Comparison of ENCODE assay signal across 13 cellular contexts in genomic region chrX:154351183-154352011, GRCh38. TPM values are rescaled to one million over a fixed set of nuclear protein-coding genes. Genes with fewer than 3 reads are reported as not detected.
DNase-seq lines count a peak whose midpoint lies in the region; ATAC-seq and TF ChIP-seq lines count a peak whose summit lies in the region.
"Had no signal": no experiment of that assay in that cellular context is flagged by ENCODE, and none has a peak within 500 bp of the region (broad histone marks: within the 10 kb centered on the region; RNA-seq: fewer than 3 reads in every experiment).

No MANE protein-coding gene starts in this region.

- no peak overlapping the region for H3K27ac ChIP-seq in right cardiac atrium (ENCODE audit: low read length)
- peak overlapping the region; percentile 40 to 99 (median 64) for H3K27ac ChIP-seq in transverse colon
- H3K27ac ChIP-seq in neuronal stem cell (replicated peaks; ENCODE audit: low read length) = no peak overlapping the region
- H3K27ac ChIP-seq: dorsolateral prefrontal cortex had no signal

- H4K91ac ChIP-seq in neuronal stem cell (ENCODE audit: low read depth, low read length, poor library complexity) = no peak overlapping the region

- DNase-seq in left cardiac atrium (peak; percentile 21), Right ventricle myocardium inferior (ENCODE audit: missing footprints) (no peak), right cardiac atrium (peak in 2 of 3 donors; percentile 37 to 42), transverse colon (peak; percentile 71), occipital lobe (lab: John Stamatoyannopoulos, UW) (no peak), neuronal stem cell (ENCODE audit: low spot score) (no peak), progenitor cell of endocrine pancreas (ENCODE audit: low spot score, unreplicated experiment) (no peak)
- peak; percentile 44 for DNase-seq in activated CD8-positive, alpha-beta memory T cell treated with anti-CD3 and anti-CD28 coated beads, Interleukin-2, amount 50 U/mL, for 4 hours
- DNase-seq: dorsolateral prefrontal cortex, NCI-H146 had no signal

- intact Hi-C loops in left cardiac atrium (cut with DNase I) = no loop called here
- intact Hi-C loops in Right ventricle myocardium inferior (cut with DNase I) = no loop called here
- intact Hi-C loops in right cardiac atrium (cut with DNase I) = no loop called here
- intact Hi-C loops in transverse colon (cut with DNase I; ENCODE audit: low total_unique reads) = loop anchor here (5.0 kb wide), 1 partner anchor 46 kb away; the partner anchor contains the start of gene RPL10

- no peak overlapping the region for H3K4me2 ChIP-seq in neuronal stem cell (ENCODE audit: insufficient read depth, low read length, poor library complexity, severe bottlenecking)

- no peak overlapping the region for H3K14ac ChIP-seq in neuronal stem cell (ENCODE audit: low read length)

- H3K4me1 Mint-ChIP-seq in progenitor cell of endocrine pancreas (ENCODE audit: low read depth) = no peaks in the 10 kb centered on the region

- H3K36me3 ChIP-seq in transverse colon = peaks cover 0 to 5% (median 0%) of the 10 kb centered on the region in 4 donors
- peaks cover 63 to 82% of the 10 kb centered on the region in 2 donors for H3K36me3 ChIP-seq in neuronal stem cell (replicated peaks in 1 of 2; ENCODE audit: control insufficient read depth in 2 of 2, insufficient read depth in 2 of 2, low read length in 2 of 2)

- H2AK5ac ChIP-seq in neuronal stem cell (ENCODE audit: low read depth, low read length) = no peak overlapping the region

- no peak for TF ChIP-seq EP300 in transverse colon (IDR thresholded peaks at IDR 0.05; ENCODE audit: low read depth)

- peaks cover 4% of the 10 kb centered on the region for H3K79me1 ChIP-seq in neuronal stem cell (ENCODE audit: low read depth, low read length)

- H3K9ac ChIP-seq in neuronal stem cell (ENCODE audit: low read depth, low read length, poor library complexity) = no peak overlapping the region

- no peak overlapping the region for H3K23ac ChIP-seq in neuronal stem cell (ENCODE audit: low read depth, low read length, poor library complexity)

- H2BK120ac ChIP-seq in neuronal stem cell (ENCODE audit: low read depth, low read length) = no peak overlapping the region

- peaks cover 6% of the 10 kb centered on the region for H3K36me3 Mint-ChIP-seq in progenitor cell of endocrine pancreas (ENCODE audit: insufficient read depth)

- no peaks in the 10 kb centered on the region for H3K27me3 Mint-ChIP-seq in progenitor cell of endocrine pancreas

- no peak overlapping the region for H3K27ac Mint-ChIP-seq in progenitor cell of endocrine pancreas

- ATAC-seq in left cardiac atrium (no peak), Right ventricle myocardium inferior (no peak), right cardiac atrium (no peak)

- no peak for TF ChIP-seq CTCF in transverse colon (IDR thresholded peaks at IDR 0.05)
- TF ChIP-seq CTCF in progenitor cell of endocrine pancreas (IDR thresholded peaks at IDR 0.05; ENCODE audit: unreplicated experiment) = no peak

- H3K9me3 ChIP-seq in right cardiac atrium (ENCODE audit: control insufficient read depth, low read length) (no peaks in the 10 kb centered on the region), transverse colon (no peaks in the 10 kb centered on the region), neuronal stem cell (replicated peaks in 1 of 2; ENCODE audit: control insufficient read depth in 2 of 2, insufficient read depth in 1 of 2, low read depth in 1 of 2, low read length in 2 of 2) (no peaks in the 10 kb centered on the region)

- H3K27me3 ChIP-seq in right cardiac atrium (ENCODE audit: control insufficient read depth, insufficient read depth) = no peaks in the 10 kb centered on the region
- H3K27me3 ChIP-seq in transverse colon = no peaks in the 10 kb centered on the region
- peaks cover 0 to 2% (median 0%) of the 10 kb centered on the region in 3 experiments for H3K27me3 ChIP-seq in neuronal stem cell (ENCODE audit: control insufficient read depth in 3 of 3, insufficient read depth in 3 of 3, low read depth in 1 of 3, low read length in 3 of 3)

- H3K4me3 Mint-ChIP-seq in progenitor cell of endocrine pancreas (ENCODE audit: low read depth) = no peak overlapping the region

- H2BK5ac ChIP-seq in neuronal stem cell (ENCODE audit: low read length) = no peak overlapping the region

- no peak for TF ChIP-seq POLR2A in transverse colon (IDR thresholded peaks at IDR 0.05)

- 70% methylated on average over 29 of the region's 30 CpGs for WGBS in right cardiac atrium
- WGBS in transverse colon (ENCODE audit: low coverage in 1 of 2), 2 donors = 67% methylated on average over 27 of the region's 30 CpGs; no CpG with 5 or more reads in 1 of the 2 donors
- no CpG with 5 or more reads among the region's 30 CpGs for WGBS in neuronal stem cell (ENCODE audit: extremely low coverage in 2 of 2, insufficient read length in 2 of 2, insufficient replicate concordance in 1 of 2), 2 donors

- in situ Hi-C loops in transverse colon (cut with MboI; ENCODE audit: low pct_ligation_motif_present in 1 of 4, low pct_unique_long_range_greater_than_20kb in 1 of 4, low sequenced_read_pairs in 3 of 4) = no loop called here

- H3K9me3 Mint-ChIP-seq in progenitor cell of endocrine pancreas (ENCODE audit: low read depth) = peaks cover 3% of the 10 kb centered on the region

- H4K8ac ChIP-seq in neuronal stem cell (ENCODE audit: low read depth, low read length) = no peak overlapping the region

- no peak overlapping the region for H3K4me3 ChIP-seq in right cardiac atrium (ENCODE audit: low read length)
- H3K4me3 ChIP-seq in transverse colon = no peak overlapping the region
- H3K4me3 ChIP-seq in neuronal stem cell (ENCODE audit: low read length in 2 of 2) = no peak overlapping the region
- H3K4me3 ChIP-seq: dorsolateral prefrontal cortex had no signal

- no peak overlapping the region for H2BK12ac ChIP-seq in neuronal stem cell (ENCODE audit: low read length)

- no peak overlapping the region for H2AFZ ChIP-seq in neuronal stem cell (ENCODE audit: low read length)

- no peak overlapping the region for H2BK15ac ChIP-seq in neuronal stem cell (ENCODE audit: low read length)

- no peak overlapping the region for H3K18ac ChIP-seq in neuronal stem cell (ENCODE audit: low read length)

- H3K4ac ChIP-seq in neuronal stem cell (ENCODE audit: low read length) = no peak overlapping the region

- H3K4me1 ChIP-seq in right cardiac atrium (ENCODE audit: control insufficient read depth, insufficient read depth, low read length) (no peaks in the 10 kb centered on the region), transverse colon (peaks cover 0 to 11% (median 5%) of the 10 kb centered on the region in 4 donors), neuronal stem cell (ENCODE audit: control insufficient read depth in 2 of 2, insufficient read depth in 1 of 2, low read depth in 1 of 2, low read length in 2 of 2) (peaks cover 0 to 4% of the 10 kb centered on the region in 2 donors)

RNA-seq across cellular contexts. Expression of gene FLNA, which starts 23.0 kb away (rescaled TPM):
- total RNA-seq in left cardiac atrium (100 to 1,000 TPM; 406 to 476 TPM), Right ventricle myocardium inferior (253 TPM), right cardiac atrium (100 to 1,000 TPM; 262 to 363 (median 298) TPM), transverse colon (1,000 to 10,000 TPM in 2 of 4 donors, 100 to 1,000 TPM in 2; 632 to 3,163 (median 1,262) TPM), occipital lobe (73.0 TPM), progenitor cell of endocrine pancreas (765 and 777 TPM in 2 replicates)
- polyA plus RNA-seq in right cardiac atrium = 271 TPM
- polyA plus RNA-seq in neuronal stem cell (2013, experiment 1 of 2) = 215 TPM
- 217 TPM for polyA plus RNA-seq in neuronal stem cell (2013, experiment 2 of 2)

RNA-seq across cellular contexts. Expression of gene EMD, which starts 27.7 kb away (rescaled TPM):
- total RNA-seq in left cardiac atrium = 10 to 100 TPM; 54.5 to 70.9 TPM
- 51.1 TPM for total RNA-seq in Right ventricle myocardium inferior
- total RNA-seq in right cardiac atrium = 10 to 100 TPM; 58.5 to 72.9 (median 60.0) TPM
- polyA plus RNA-seq in right cardiac atrium = 86.1 TPM
- total RNA-seq in transverse colon = 10 to 100 TPM; 27.3 to 89.8 (median 55.5) TPM
- total RNA-seq in occipital lobe = 17.2 TPM
- 55.3 TPM for polyA plus RNA-seq in neuronal stem cell (2013, experiment 1 of 2)
- 56.6 TPM for polyA plus RNA-seq in neuronal stem cell (2013, experiment 2 of 2)
- total RNA-seq in progenitor cell of endocrine pancreas = 42.5 and 45.9 TPM in 2 replicates

RNA-seq across cellular contexts. Expression of gene RPL10, which starts 46.8 kb away (rescaled TPM):
- total RNA-seq in left cardiac atrium = 1,000 to 10,000 TPM; 2,090 to 2,230 TPM
- 2,181 TPM for total RNA-seq in Right ventricle myocardium inferior
- total RNA-seq in right cardiac atrium = 1,000 to 10,000 TPM; 2,034 to 2,544 (median 2,211) TPM
- polyA plus RNA-seq in right cardiac atrium = 2,857 TPM
- total RNA-seq in transverse colon = 1,000 to 10,000 TPM; 1,352 to 4,861 (median 3,415) TPM
- total RNA-seq in occipital lobe = 2,213 TPM
- 4,532 TPM for polyA plus RNA-seq in neuronal stem cell (2013, experiment 1 of 2)
- polyA plus RNA-seq in neuronal stem cell (2013, experiment 2 of 2) = 4,365 TPM
- total RNA-seq in progenitor cell of endocrine pancreas = 2,364 and 2,443 TPM in 2 replicates

RNA-seq across cellular contexts. Expression of gene TKTL1, which starts 55.8 kb away (rescaled TPM):
- total RNA-seq in left cardiac atrium = 1 to 10 TPM; 4.1 to 7.0 TPM
- 13.0 TPM for total RNA-seq in Right ventricle myocardium inferior
- 10 to 100 TPM in 1 of 4 donors, 1 to 10 TPM in 3; 5.5 to 11.9 (median 9.1) TPM for total RNA-seq in right cardiac atrium
- 6.0 TPM for polyA plus RNA-seq in right cardiac atrium
- not detected for total RNA-seq in transverse colon
- 2.5 TPM for total RNA-seq in occipital lobe
- 2.4 TPM for polyA plus RNA-seq in neuronal stem cell (2013, experiment 1 of 2)
- 2.1 TPM for polyA plus RNA-seq in neuronal stem cell (2013, experiment 2 of 2)
- not detected in 2 replicates for total RNA-seq in progenitor cell of endocrine pancreas
- polyA plus RNA-seq: BJ had no signal

RNA-seq across cellular contexts. Expression of gene TEX28, which starts 56.5 kb away (rescaled TPM):
- total RNA-seq in left cardiac atrium (not detected), Right ventricle myocardium inferior (not detected), right cardiac atrium (not detected), transverse colon (not detected), occipital lobe (not detected), progenitor cell of endocrine pancreas (not detected in 2 replicates)
- polyA plus RNA-seq in right cardiac atrium = not detected
- not detected for polyA plus RNA-seq in neuronal stem cell (2013, experiment 1 of 2)
- polyA plus RNA-seq in neuronal stem cell (2013, experiment 2 of 2) = not detected
- total RNA-seq: dorsolateral prefrontal cortex; T-helper 1 cell treated with Interleukin-12 subunit alpha and Interleukin-12 subunit beta and Interleukin-4 antibody, amounts not matched to agents 30 ng/mL and 1 ng/mL, for 36 hours; urinary bladder had no signal
- polyA plus RNA-seq: BJ, urinary bladder had no signal

Comparison
In these comparisons a context has a peak if more than half of its experiments do, and no peak if none do; other contexts are left out.
1. DNase-seq: peak in left cardiac atrium (single experiment), activated CD8-positive, alpha-beta memory T cell treated with anti-CD3 and anti-CD28 coated beads, Interleukin-2, amount 50 U/mL, for 4 hours (single experiment), right cardiac atrium (2 of 3) and transverse colon (single experiment); none in Right ventricle myocardium inferior (single experiment), occipital lobe (single experiment), neuronal stem cell (single experiment) and progenitor cell of endocrine pancreas (single experiment).
2. H3K27ac ChIP-seq: peak in transverse colon (4 of 4); none in right cardiac atrium (single experiment) and neuronal stem cell (single experiment).